Comparison of ENCODE assay signal across 31 cellular contexts in the genomic region with DNA sequence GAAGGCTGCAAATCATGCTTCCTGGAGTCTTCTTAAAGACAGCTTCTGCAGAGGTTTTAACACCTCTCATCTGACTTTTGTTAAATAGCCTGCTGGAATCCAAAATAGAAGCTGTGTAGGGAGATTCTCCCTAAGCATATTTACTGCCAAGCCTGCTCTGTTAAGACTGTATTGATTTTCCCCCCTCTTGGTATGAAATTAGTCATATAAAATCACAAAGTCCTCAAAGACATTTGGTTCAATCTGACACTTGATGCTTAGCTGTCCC.
DNase-seq lines count a peak whose midpoint lies in the region; ATAC-seq and TF ChIP-seq lines count a peak whose summit lies in the region.
"Had no signal": no experiment of that assay in that cellular context is flagged by ENCODE, and none has a peak within 500 bp of the region (broad histone marks: within the 10 kb centered on the region; RNA-seq: fewer than 3 reads in every experiment).

No MANE protein-coding gene starts in this region.

- H3K4me1 ChIP-seq in esophagus muscularis mucosa, result peaks cover 44 to 85% (median 63%) of the 10 kb centered on the region in 4 donors
- peaks cover 0 to 64% (median 47%) of the 10 kb centered on the region in 4 donors for H3K4me1 ChIP-seq in sigmoid colon

- ATAC-seq in GM19351 (IDR thresholded peaks at IDR 0.05; ENCODE audit: unreplicated experiment), result peak; percentile 4
- ATAC-seq: GM23338; naive thymus-derived CD8-positive, alpha-beta T cell had no signal

- DNase-seq in NCI-H2227 treated with DMSO at 0.1 percent for 48 hours (lab: John Stamatoyannopoulos, UW) (peak; percentile 6), NCI-H2227 (lab: John Stamatoyannopoulos, UW; ENCODE audit: unreplicated experiment) (no peak), esophagus muscularis mucosa (ENCODE audit: extremely low spot score) (no peak), sigmoid colon (no peak), germinal center (ENCODE audit: low spot score) (no peak), NCI-H1694 treated with DMSO at 0.1 percent for 48 hours (lab: John Stamatoyannopoulos, UW) (no peak)
- DNase-seq in activated effector memory CD4-positive, alpha-beta T cell treated with anti-CD3 and anti-CD28 coated beads, Interleukin-2, amount 50 U/mL, for 16 hours, result no peak
- DNase-seq: 8988T; activated CD4-positive, alpha-beta T cell treated with anti-CD3 and anti-CD28 coated beads for 4 hours; activated CD8-positive, alpha-beta memory T cell treated with anti-CD3 and anti-CD28 coated beads for 24 hours; activated naive CD4-positive, alpha-beta T cell; activated T-cell treated with anti-CD3 and anti-CD28 coated beads, Interleukin-2, amount 50 U/mL, for 1 hour; central memory CD4-positive, alpha-beta T cell; DND-41; esophagus squamous epithelium; GF-D8; heart right ventricle; KBM-7; kidney; midbrain; naive thymus-derived CD8-positive, alpha-beta T cell; NCI-H1092; NCI-H187 treated with DMSO at 0.1 percent for 48 hours; NCI-H2171; NCI-H69; ovary; PC-9 had no signal

- H3K4me3 ChIP-seq in esophagus muscularis mucosa (no peak overlapping the region), sigmoid colon (no peak overlapping the region)
- H3K4me3 ChIP-seq: esophagus squamous epithelium, GM23338, heart right ventricle, ovary, PC-9 had no signal

- H3K27ac ChIP-seq in esophagus muscularis mucosa (replicated peaks in 1 of 4) (peak overlapping the region; percentile 34 to 65 (median 58)), sigmoid colon (peak overlapping the region; percentile 30 to 66 (median 46))
- H3K27ac ChIP-seq: C4-2B, esophagus squamous epithelium, foreskin keratinocyte, ovary, PC-9 had no signal

- TF ChIP-seq POLR2A in esophagus muscularis mucosa (IDR thresholded peaks at IDR 0.05; ENCODE audit: low read depth), result no peak
- no peak for TF ChIP-seq POLR2A in sigmoid colon (IDR thresholded peaks at IDR 0.05)

- TF ChIP-seq CTCF in esophagus muscularis mucosa (IDR thresholded peaks at IDR 0.05) (no peak), sigmoid colon (IDR thresholded peaks at IDR 0.05) (no peak)

- H3K36me3 ChIP-seq in esophagus muscularis mucosa (no peaks in the 10 kb centered on the region), sigmoid colon (no peaks in the 10 kb centered on the region)
- H3K36me3 ChIP-seq: esophagus squamous epithelium, heart right ventricle, ovary had no signal

- no peaks in the 10 kb centered on the region for H3K9me3 ChIP-seq in esophagus muscularis mucosa
- no peaks in the 10 kb centered on the region for H3K9me3 ChIP-seq in sigmoid colon
- H3K9me3 ChIP-seq: esophagus squamous epithelium, ovary had no signal

- intact Hi-C loops in esophagus muscularis mucosa (cut with DNase I) (no loop called here), sigmoid colon (cut with DNase I) (loop anchor here (5.0 to 10.0 kb wide), 2 partner anchors 45 to 123 kb away; partner anchors contain the start of gene SUMF1)

- TF ChIP-seq EP300 in esophagus muscularis mucosa (IDR thresholded peaks at IDR 0.05) (no peak), sigmoid colon (IDR thresholded peaks at IDR 0.05) (no peak)

- H3K27me3 ChIP-seq in esophagus muscularis mucosa (no peaks in the 10 kb centered on the region), sigmoid colon (no peaks in the 10 kb centered on the region)
- H3K27me3 ChIP-seq: esophagus squamous epithelium, foreskin keratinocyte, heart right ventricle, ovary had no signal
